ENCODE assay signal across 13 cellular contexts in the genomic region with DNA sequence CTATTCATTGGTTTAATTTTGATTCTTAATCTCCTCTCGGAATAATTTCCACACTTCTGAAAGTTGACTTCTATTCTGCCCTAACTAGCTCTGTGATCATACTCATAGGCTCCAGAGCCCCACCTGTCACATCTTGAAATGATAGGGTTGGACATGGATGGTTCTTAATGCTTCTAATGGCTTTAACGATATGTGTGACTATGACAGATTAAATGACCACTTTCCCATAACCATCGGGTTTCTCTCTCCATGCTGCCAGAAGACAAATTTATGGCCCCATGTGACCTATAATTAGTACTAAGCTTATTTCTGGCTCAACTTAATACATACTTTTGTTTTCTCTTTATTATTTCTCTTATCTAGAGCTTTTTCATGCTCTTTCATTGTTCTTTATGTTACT.
A peak's percentile ranks its signal among the peaks of the same experiment; 100 is the strongest.
DNase-seq lines count a peak whose midpoint lies in the region; ATAC-seq and TF ChIP-seq lines count a peak whose summit lies in the region.
"Had no signal": no experiment of that assay in that cellular context is flagged by ENCODE, and none has a peak within 500 bp of the region (broad histone marks: within the 10 kb centered on the region; RNA-seq: fewer than 3 reads in every experiment).

No MANE protein-coding gene starts in this region.

- peaks cover 42% of the 10 kb centered on the region for H3K4me1 ChIP-seq in A673 (ENCODE audit: insufficient read depth, low read length, poor library complexity, severe bottlenecking)
- peaks cover 43% of the 10 kb centered on the region for H3K4me1 ChIP-seq in GM23248 (ENCODE audit: insufficient read depth)
- H3K4me1 ChIP-seq: BE2C had no signal

- peaks cover 8% of the 10 kb centered on the region for H3K27me3 Mint-ChIP-seq in activated naive CD8-positive, alpha-beta T cell treated with anti-CD3 and anti-CD28 coated beads, Interleukin-2, amount 50 U/mL, for 24 hours

- H3K27ac Mint-ChIP-seq in activated naive CD8-positive, alpha-beta T cell treated with anti-CD3 and anti-CD28 coated beads, Interleukin-2, amount 50 U/mL, for 24 hours = no peak overlapping the region
- H3K27ac Mint-ChIP-seq: CD4-positive, alpha-beta memory T cell had no signal

- TF ChIP-seq RAD21 in neural cell (conservative IDR thresholded peaks at IDR 0.05) = no peak

- H3F3A ChIP-seq in GM23248 (ENCODE audit: insufficient read depth) (peaks cover 29% of the 10 kb centered on the region), neural cell (ENCODE audit: insufficient read depth, low read length, poor library complexity, severe bottlenecking) (no peaks in the 10 kb centered on the region)

- no peaks in the 10 kb centered on the region for H3K36me3 Mint-ChIP-seq in activated naive CD8-positive, alpha-beta T cell treated with anti-CD3 and anti-CD28 coated beads, Interleukin-2, amount 50 U/mL, for 24 hours (ENCODE audit: low read depth)
- H3K36me3 Mint-ChIP-seq: CD4-positive, alpha-beta memory T cell had no signal

- ATAC-seq in activated naive CD8-positive, alpha-beta T cell treated with anti-CD3 and anti-CD28 coated beads, Interleukin-2, amount 50 U/mL, for 24 hours = no peak
- ATAC-seq: HCT116 had no signal

- intact Hi-C loops in A673 (cut with micrococcal nuclease; ENCODE audit: unreplicated experiment) = no loop called here

- POLR2A ChIA-PET in A673 (lab: Charles Lee; ENCODE audit: low non-redundant PET) = interaction anchor here (1.0 kb wide), 1 partner anchor 363 kb away, joined by 3 read pairs; no protein-coding TSS in a partner anchor

- H2AFZ ChIP-seq in GM23248 (no peak overlapping the region), neural cell (ENCODE audit: low read depth, low read length) (no peak overlapping the region)

- no peaks in the 10 kb centered on the region for H3K36me3 ChIP-seq in A673 (ENCODE audit: insufficient read depth, low read length, poor library complexity, severe bottlenecking)
- H3K36me3 ChIP-seq in GM23248 (ENCODE audit: low read depth) = no peaks in the 10 kb centered on the region
- no peaks in the 10 kb centered on the region for H3K36me3 ChIP-seq in SK-N-MC (ENCODE audit: insufficient read depth, low read length)
- no peaks in the 10 kb centered on the region for H3K36me3 ChIP-seq in neural cell (ENCODE audit: insufficient read depth, low read length)
- H3K36me3 ChIP-seq: BE2C had no signal

- H3K27me3 ChIP-seq in A673 (replicated peaks; ENCODE audit: insufficient read depth, low read depth, low read length, poor library complexity) (no peaks in the 10 kb centered on the region), GM23248 (replicated peaks; ENCODE audit: insufficient read depth) (no peaks in the 10 kb centered on the region), neural cell (ENCODE audit: insufficient read depth, low read depth, low read length) (no peaks in the 10 kb centered on the region)
- H3K27me3 ChIP-seq: BE2C had no signal

- no peaks in the 10 kb centered on the region for H3K79me2 ChIP-seq in GM23248 (ENCODE audit: insufficient read depth)
- no peaks in the 10 kb centered on the region for H3K79me2 ChIP-seq in neural cell (replicated peaks; ENCODE audit: insufficient read depth, low read length)

- H3K27ac ChIP-seq in A673 (ENCODE audit: low read depth, low read length, poor library complexity, severe bottlenecking) = peak overlapping the region; percentile 72
- peak overlapping the region; percentile 20; the same call in 1 of the 2 replicates for H3K27ac ChIP-seq in GM23248
- H3K27ac ChIP-seq in SK-N-MC = peak overlapping the region; percentile 78; the same call in 1 of the 2 replicates
- no peak overlapping the region for H3K27ac ChIP-seq in neural cell (ENCODE audit: low read length)
- H3K27ac ChIP-seq in coronary artery = no peak overlapping the region
- H3K27ac ChIP-seq: C4-2B had no signal

- H3K9me3 ChIP-seq in A673 (ENCODE audit: low read depth, low read length, poor library complexity, severe bottlenecking) (no peaks in the 10 kb centered on the region), GM23248 (ENCODE audit: low read depth) (no peaks in the 10 kb centered on the region), SK-N-MC (ENCODE audit: low read depth, low read length) (no peaks in the 10 kb centered on the region), neural cell (ENCODE audit: low read length) (no peaks in the 10 kb centered on the region)
- H3K9me3 ChIP-seq: BE2C had no signal

- peak; percentile 66 for DNase-seq in A673 (ENCODE audit: low spot score)
- DNase-seq in GM23248 = no peak
- no peak for DNase-seq in SK-N-MC (ENCODE audit: low read depth, low spot score)
- DNase-seq in activated naive CD8-positive, alpha-beta T cell treated with anti-CD3 and anti-CD28 coated beads, Interleukin-2, amount 50 U/mL, for 24 hours = no peak
- DNase-seq in T-helper 9 cell = no peak
- no peak for DNase-seq in stimulated activated CD8-positive, alpha-beta memory T cell treated with anti-CD3 and anti-CD28 coated beads, Interleukin-4, amount 100 ng/mL, for 48 hours
- no peak for DNase-seq in coronary artery (ENCODE audit: low spot score)
- DNase-seq: BE2C; CD4-positive, alpha-beta memory T cell; DMS79 had no signal

- TF ChIP-seq EP300 in neural cell (conservative IDR thresholded peaks at IDR 0.05; ENCODE audit: poor library complexity, severe bottlenecking) = no peak

- H3K4me1 Mint-ChIP-seq in activated naive CD8-positive, alpha-beta T cell treated with anti-CD3 and anti-CD28 coated beads, Interleukin-2, amount 50 U/mL, for 24 hours = no peaks in the 10 kb centered on the region
- H3K4me1 Mint-ChIP-seq: CD4-positive, alpha-beta memory T cell had no signal

- no peak overlapping the region for H3K9ac ChIP-seq in GM23248
- H3K9ac ChIP-seq in SK-N-MC (ENCODE audit: insufficient read length) = no peak overlapping the region
- no peak overlapping the region for H3K9ac ChIP-seq in neural cell (ENCODE audit: low read length)

- CTCF ChIA-PET in A673 (lab: Charles Lee) = interaction anchor here (1.7 kb wide), 1 partner anchor 10 kb away, joined by 4 read pairs; no protein-coding TSS in a partner anchor

- TF ChIP-seq CTCF in A673 (conservative IDR thresholded peaks at IDR 0.05; ENCODE audit: low read depth, low read length) (no peak), neural cell (IDR thresholded peaks at IDR 0.05; ENCODE audit: poor library complexity, severe bottlenecking) (no peak), coronary artery (IDR thresholded peaks at IDR 0.05) (no peak)

- H3K4me3 Mint-ChIP-seq in activated naive CD8-positive, alpha-beta T cell treated with anti-CD3 and anti-CD28 coated beads, Interleukin-2, amount 50 U/mL, for 24 hours = no peak overlapping the region
- H3K4me3 Mint-ChIP-seq: CD4-positive, alpha-beta memory T cell had no signal

- H3K4me2 ChIP-seq in GM23248 (ENCODE audit: unreplicated experiment) (peak overlapping the region; percentile 25), neural cell (ENCODE audit: low read length) (no peak overlapping the region)

- in situ Hi-C loops in GM23248 (cut with MboI) = no loop called here

- no peaks in the 10 kb centered on the region for H3K9me3 Mint-ChIP-seq in activated naive CD8-positive, alpha-beta T cell treated with anti-CD3 and anti-CD28 coated beads, Interleukin-2, amount 50 U/mL, for 24 hours

- no TSS peak for BruUV-seq in A673 (replicated peaks; lab: Mats Ljungman, UMichigan)

- no peaks in the 10 kb centered on the region for H3K9me2 ChIP-seq in GM23248 (ENCODE audit: insufficient read depth)
- H3K9me2 ChIP-seq in neural cell (ENCODE audit: insufficient read depth, low read length) = no peaks in the 10 kb centered on the region

- H4K20me1 ChIP-seq in GM23248 (ENCODE audit: insufficient read depth) (no peaks in the 10 kb centered on the region), neural cell (ENCODE audit: insufficient read depth) (no peaks in the 10 kb centered on the region)

- no peak overlapping the region for H3K4me3 ChIP-seq in A673 (ENCODE audit: low read depth, low read length, poor library complexity, severe bottlenecking)
- H3K4me3 ChIP-seq in GM23248 = no peak overlapping the region
- H3K4me3 ChIP-seq in SK-N-MC = no peak overlapping the region
- H3K4me3 ChIP-seq in neural cell (ENCODE audit: low read length) = no peak overlapping the region
- no peak overlapping the region for H3K4me3 ChIP-seq in coronary artery

- WGBS in GM23248 (ENCODE audit: low coverage in 1 of 2, low lambda C conversion rate in 2 of 2, missing lambda C conversion rate in 2 of 2), 2 experiments = 37 to 41% methylated on average over 3 of the region's 3 CpGs

TF ChIP-seq in neural cell, 6 proteins besides CTCF, POLR2A, EP300 and RAD21:
- TF ChIP-seq, protein P1, sequence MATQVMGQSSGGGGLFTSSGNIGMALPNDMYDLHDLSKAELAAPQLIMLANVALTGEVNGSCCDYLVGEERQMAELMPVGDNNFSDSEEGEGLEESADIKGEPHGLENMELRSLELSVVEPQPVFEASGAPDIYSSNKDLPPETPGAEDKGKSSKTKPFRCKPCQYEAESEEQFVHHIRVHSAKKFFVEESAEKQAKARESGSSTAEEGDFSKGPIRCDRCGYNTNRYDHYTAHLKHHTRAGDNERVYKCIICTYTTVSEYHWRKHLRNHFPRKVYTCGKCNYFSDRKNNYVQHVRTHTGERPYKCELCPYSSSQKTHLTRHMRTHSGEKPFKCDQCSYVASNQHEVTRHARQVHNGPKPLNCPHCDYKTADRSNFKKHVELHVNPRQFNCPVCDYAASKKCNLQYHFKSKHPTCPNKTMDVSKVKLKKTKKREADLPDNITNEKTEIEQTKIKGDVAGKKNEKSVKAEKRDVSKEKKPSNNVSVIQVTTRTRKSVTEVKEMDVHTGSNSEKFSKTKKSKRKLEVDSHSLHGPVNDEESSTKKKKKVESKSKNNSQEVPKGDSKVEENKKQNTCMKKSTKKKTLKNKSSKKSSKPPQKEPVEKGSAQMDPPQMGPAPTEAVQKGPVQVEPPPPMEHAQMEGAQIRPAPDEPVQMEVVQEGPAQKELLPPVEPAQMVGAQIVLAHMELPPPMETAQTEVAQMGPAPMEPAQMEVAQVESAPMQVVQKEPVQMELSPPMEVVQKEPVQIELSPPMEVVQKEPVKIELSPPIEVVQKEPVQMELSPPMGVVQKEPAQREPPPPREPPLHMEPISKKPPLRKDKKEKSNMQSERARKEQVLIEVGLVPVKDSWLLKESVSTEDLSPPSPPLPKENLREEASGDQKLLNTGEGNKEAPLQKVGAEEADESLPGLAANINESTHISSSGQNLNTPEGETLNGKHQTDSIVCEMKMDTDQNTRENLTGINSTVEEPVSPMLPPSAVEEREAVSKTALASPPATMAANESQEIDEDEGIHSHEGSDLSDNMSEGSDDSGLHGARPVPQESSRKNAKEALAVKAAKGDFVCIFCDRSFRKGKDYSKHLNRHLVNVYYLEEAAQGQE (IDR thresholded peaks at IDR 0.05; ENCODE audit: borderline replicate concordance) = no peak
- TF ChIP-seq EZH2 (IDR thresholded peaks at IDR 0.05; ENCODE audit: borderline replicate concordance, insufficient read depth, low read length, poor library complexity, severe bottlenecking) (no peak), SMC3 (conservative IDR thresholded peaks at IDR 0.05; ENCODE audit: poor library complexity) (no peak), MXI1 (conservative IDR thresholded peaks at IDR 0.05; ENCODE audit: poor library complexity, severe bottlenecking) (no peak), TAF1 (IDR thresholded peaks at IDR 0.05; ENCODE audit: low read depth) (no peak), POLR2AphosphoS5 (IDR thresholded peaks at IDR 0.05) (peak; percentile 43)

Comparison
In these comparisons a context has a peak if more than half of its experiments do, and no peak if none do; other contexts are left out.
1. H3K27ac ChIP-seq: peak in A673 (single experiment), GM23248 (single experiment) and SK-N-MC (single experiment); none in neural cell (single experiment) and coronary artery (0 of 2).